19 cellular contexts compared by ENCODE assay signal in genomic region chr20:4147319-4147718, GRCh38. TPM values are rescaled to one million over a fixed set of nuclear protein-coding genes. Genes with fewer than 3 reads are reported as not detected.
A peak's percentile ranks its signal among the peaks of the same experiment; 100 is the strongest.
DNase-seq lines count a peak whose midpoint lies in the region; ATAC-seq and TF ChIP-seq lines count a peak whose summit lies in the region.
"Had no signal": no experiment of that assay in that cellular context is flagged by ENCODE, and none has a peak within 500 bp of the region (broad histone marks: within the 10 kb centered on the region; RNA-seq: fewer than 3 reads in every experiment).

No MANE protein-coding gene starts in this region.

- intact Hi-C loops in Caco-2 (cut with micrococcal nuclease; ENCODE audit: unreplicated experiment) (no loop called here), HCT116 (cut with micrococcal nuclease) (no loop called here), natural killer cell (cut with micrococcal nuclease) (no loop called here)

- TF ChIP-seq POLR2A in HCT116 (IDR thresholded peaks at IDR 0.05; ENCODE audit: borderline replicate concordance, extremely low read depth, insufficient read depth, insufficient read length) (no peak), Peyer's patch (IDR thresholded peaks at IDR 0.05) (no peak)

- peak overlapping the region; percentile 24 for H3K4me3 Mint-ChIP-seq in Caco-2 (ENCODE audit: unreplicated experiment)
- H3K4me3 Mint-ChIP-seq in natural killer cell: peak overlapping the region; percentile 43

- H3K27me3 ChIP-seq in Caco-2 (replicated peaks; ENCODE audit: control insufficient read depth, insufficient read depth, low read length) (no peaks in the 10 kb centered on the region), HCT116 (ENCODE audit: insufficient read depth, low read length) (no peaks in the 10 kb centered on the region), Peyer's patch (no peaks in the 10 kb centered on the region)
- H3K27me3 ChIP-seq: esophagus muscularis mucosa, right lobe of liver, tibial nerve had no signal

- H3K36me3 Mint-ChIP-seq in Caco-2 (ENCODE audit: insufficient read depth, unreplicated experiment): peaks cover 23% of the 10 kb centered on the region
- H3K36me3 Mint-ChIP-seq in natural killer cell: no peaks in the 10 kb centered on the region
- H3K36me3 Mint-ChIP-seq: CD4-positive, alpha-beta memory T cell had no signal

- H3K36me3 ChIP-seq in Caco-2 (ENCODE audit: control insufficient read depth, insufficient read depth, low read length) (no peaks in the 10 kb centered on the region; the same call in 1 of the 2 replicates), HCT116 (ENCODE audit: control insufficient read depth in 1 of 2, insufficient read depth in 2 of 2, low read length in 2 of 2) (peaks cover 0 to 6% of the 10 kb centered on the region in 2 experiments; a peak in 1 of 4 replicates), Peyer's patch (no peaks in the 10 kb centered on the region)
- H3K36me3 ChIP-seq: esophagus muscularis mucosa, heart right ventricle, right lobe of liver, tibial nerve, WERI-Rb-1 had no signal

- H3K27ac Mint-ChIP-seq in Caco-2 (ENCODE audit: unreplicated experiment) (no peak overlapping the region), natural killer cell (no peak overlapping the region)

- H3K9me2 ChIP-seq in HCT116 (ENCODE audit: insufficient read depth): no peaks in the 10 kb centered on the region

- no peak for DNase-seq in Caco-2
- DNase-seq in HCT116 (ENCODE audit: low read depth, low spot score): no peak
- DNase-seq in amniotic epithelial cell (ENCODE audit: low read depth): peak; percentile 56
- DNase-seq in natural killer cell: no peak
- DNase-seq in Peyer's patch: no peak
- DNase-seq in EL: no peak
- DNase-seq in GM19238 (ENCODE audit: insufficient read length, low spot score): no peak
- DNase-seq: activated CD8-positive, alpha-beta memory T cell treated with anti-CD3 and anti-CD28 coated beads, Interleukin-2, amount 50 U/mL, for 48 hours; amniotic stem cell; CD4-positive, alpha-beta memory T cell; heart right ventricle; left cardiac atrium; NCI-H1048; NCI-H2171 treated with DMSO at 0.1 percent for 48 hours; right lobe of liver; stimulated activated CD4-positive, alpha-beta T cell treated with anti-CD3 and anti-CD28 coated beads, Interleukin-4, amount 100 ng/mL, for 1 hour; WERI-Rb-1 had no signal

- CTCF ChIA-PET in Caco-2 (lab: Charles Lee) (no interaction called here), HCT116 (lab: Charles Lee) (interaction anchor here (1.1 kb wide), 1 partner anchor 12 kb away, joined by 3 read pairs; no protein-coding TSS in a partner anchor)

- H3K27ac ChIP-seq in HCT116 (ENCODE audit: low read depth, low read length): no peak overlapping the region
- no peak overlapping the region for H3K27ac ChIP-seq in Peyer's patch
- H3K27ac ChIP-seq: esophagus muscularis mucosa, right lobe of liver, tibial nerve, WERI-Rb-1 had no signal

- POLR2A ChIA-PET in Caco-2 (lab: Charles Lee) (no interaction called here), HCT116 (lab: Charles Lee) (no interaction called here)

- H3K79me2 ChIP-seq in HCT116 (ENCODE audit: insufficient read depth, low read length): peaks cover 16% of the 10 kb centered on the region

- TF ChIP-seq CTCF in Caco-2 (IDR thresholded peaks at IDR 0.05; ENCODE audit: insufficient read depth in 1 of 2, low read depth in 1 of 2, low read length in 1 of 2, severe bottlenecking in 1 of 2, unreplicated experiment in 1 of 2): no peak
- no peak for TF ChIP-seq CTCF in HCT116 (IDR thresholded peaks at IDR 0.05 in 2 of 3, conservative IDR thresholded peaks at IDR 0.05 in 1 of 3; ENCODE audit: borderline replicate concordance in 1 of 3, insufficient read depth in 1 of 3, low read depth in 2 of 3, low read length in 2 of 3)
- TF ChIP-seq CTCF in natural killer cell (IDR thresholded peaks at IDR 0.05): no peak
- no peak for TF ChIP-seq CTCF in Peyer's patch (IDR thresholded peaks at IDR 0.05)

- no peaks in the 10 kb centered on the region for H3K9me3 Mint-ChIP-seq in Caco-2 (ENCODE audit: unreplicated experiment)
- H3K9me3 Mint-ChIP-seq in natural killer cell: no peaks in the 10 kb centered on the region
- H3K9me3 Mint-ChIP-seq: CD4-positive, alpha-beta memory T cell had no signal

- BruUV-seq in Caco-2 (replicated peaks; lab: Mats Ljungman, UMichigan) (no TSS peak), HCT116 (replicated peaks; lab: Mats Ljungman, UMichigan) (no TSS peak)

- TF ChIP-seq RAD21 in HCT116 (IDR thresholded peaks at IDR 0.05; ENCODE audit: low read depth): no peak

- no peak overlapping the region for H3K9ac ChIP-seq in HCT116 (ENCODE audit: low read length)

- H3K9me3 ChIP-seq in Caco-2: no peaks in the 10 kb centered on the region
- H3K9me3 ChIP-seq in HCT116 (ENCODE audit: control insufficient read depth in 1 of 2, insufficient read depth in 1 of 2, low read depth in 1 of 2, low read length in 2 of 2): no peaks in the 10 kb centered on the region
- H3K9me3 ChIP-seq in Peyer's patch: no peaks in the 10 kb centered on the region
- H3K9me3 ChIP-seq: esophagus muscularis mucosa, heart right ventricle, right lobe of liver had no signal

- H3K4me3 ChIP-seq in Caco-2 (ENCODE audit: low read depth, low read length): no peak overlapping the region
- H3K4me3 ChIP-seq in HCT116 (replicated peaks in 1 of 2; ENCODE audit: low read depth in 1 of 2, low read length in 2 of 2): no peak overlapping the region
- no peak overlapping the region for H3K4me3 ChIP-seq in Peyer's patch
- H3K4me3 ChIP-seq: right lobe of liver, tibial nerve had no signal

- no peaks in the 10 kb centered on the region for H3K27me3 Mint-ChIP-seq in Caco-2 (ENCODE audit: insufficient read depth, unreplicated experiment)
- H3K27me3 Mint-ChIP-seq in natural killer cell (ENCODE audit: low read depth in 2 of 2): peaks cover 26 to 34% of the 10 kb centered on the region in 2 donors

- no peak for ATAC-seq in HCT116
- no peak for ATAC-seq in natural killer cell
- ATAC-seq: heart right ventricle, left cardiac atrium, right lobe of liver had no signal

- no peaks in the 10 kb centered on the region for H4K20me1 ChIP-seq in HCT116 (ENCODE audit: insufficient read depth)

- RAD21 ChIA-PET in HCT116 (lab: Charles Lee; ENCODE audit: low non-redundant PET in 1 of 2, low total read pairs in 2 of 2, uncharacterized antibody in 2 of 2, unreplicated experiment in 2 of 2): no interaction called here

- peaks cover 22% of the 10 kb centered on the region for H3K4me1 ChIP-seq in Caco-2
- peaks cover 25 to 27% of the 10 kb centered on the region in 2 experiments for H3K4me1 ChIP-seq in HCT116 (ENCODE audit: control insufficient read depth in 1 of 2, insufficient read depth in 2 of 2, low read length in 2 of 2)
- H3K4me1 ChIP-seq in Peyer's patch: peaks cover 0 to 17% (median 4%) of the 10 kb centered on the region in 4 donors

- peak overlapping the region; percentile 43 for H3K4me2 ChIP-seq in HCT116 (ENCODE audit: low read length)

- H3K4me1 Mint-ChIP-seq in Caco-2 (ENCODE audit: low read depth, unreplicated experiment) (peaks cover 23% of the 10 kb centered on the region), natural killer cell (peaks cover 0 to 7% of the 10 kb centered on the region in 2 donors)

- no peak overlapping the region for H2AFZ ChIP-seq in HCT116 (ENCODE audit: low read depth, low read length, poor library complexity, severe bottlenecking)

TF ChIP-seq in HCT116, 20 proteins besides CTCF, POLR2A, EP300 and RAD21:
- TF ChIP-seq CEBPB (IDR thresholded peaks at IDR 0.05; ENCODE audit: low read depth): no peak

RNA-seq across cellular contexts. Expression of gene SMOX, which starts 1.3 kb away (rescaled TPM):
- total RNA-seq in Caco-2 (2022) (54.8 and 56.3 TPM in 2 replicates), HCT116 (2021; ENCODE audit: unreplicated experiment) (40.1 TPM), natural killer cell (1 to 10 TPM; 1.0 to 3.6 (median 3.0) TPM), Peyer's patch (10 to 100 TPM in 2 of 4 donors, 1 to 10 TPM in 2; 6.0 to 19.8 (median 11.2) TPM)
- 75.8 and 81.2 TPM in 2 replicates for polyA plus RNA-seq in HCT116 (2012)
